ENCODE assay signal across 1 cellular context in the genomic region with DNA sequence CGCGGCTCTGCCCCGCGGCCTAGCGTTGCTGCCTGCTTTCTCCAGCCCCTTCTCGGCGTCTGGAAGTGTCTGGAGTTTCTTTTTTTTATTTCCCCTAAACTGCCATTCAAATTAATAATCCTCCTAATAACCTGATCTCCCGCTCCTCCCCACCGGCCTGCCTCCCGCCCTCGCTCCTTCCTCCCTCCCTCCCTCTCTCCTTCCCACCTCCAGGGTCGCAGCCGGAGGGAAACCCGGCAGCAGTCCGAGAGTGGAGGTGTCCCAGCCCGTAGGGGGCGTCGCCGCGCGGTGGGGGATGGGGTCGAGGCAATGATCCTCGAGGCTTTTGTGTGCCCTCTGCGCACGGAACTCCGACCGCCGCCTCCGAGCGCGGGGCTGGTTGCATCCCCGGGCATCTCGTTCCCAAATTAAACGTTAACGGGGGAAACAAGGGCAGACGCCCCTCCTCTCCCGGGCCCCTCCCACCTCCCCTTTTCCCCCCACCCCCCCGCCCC.
TF ChIP-seq lines count a peak whose summit lies in the region.

No MANE protein-coding gene starts in this region.

TF ChIP-seq in K562, 482 proteins besides CTCF, POLR2A, EP300 and RAD21 (continued from another document and continues in another):
- TF ChIP-seq, protein P1, sequence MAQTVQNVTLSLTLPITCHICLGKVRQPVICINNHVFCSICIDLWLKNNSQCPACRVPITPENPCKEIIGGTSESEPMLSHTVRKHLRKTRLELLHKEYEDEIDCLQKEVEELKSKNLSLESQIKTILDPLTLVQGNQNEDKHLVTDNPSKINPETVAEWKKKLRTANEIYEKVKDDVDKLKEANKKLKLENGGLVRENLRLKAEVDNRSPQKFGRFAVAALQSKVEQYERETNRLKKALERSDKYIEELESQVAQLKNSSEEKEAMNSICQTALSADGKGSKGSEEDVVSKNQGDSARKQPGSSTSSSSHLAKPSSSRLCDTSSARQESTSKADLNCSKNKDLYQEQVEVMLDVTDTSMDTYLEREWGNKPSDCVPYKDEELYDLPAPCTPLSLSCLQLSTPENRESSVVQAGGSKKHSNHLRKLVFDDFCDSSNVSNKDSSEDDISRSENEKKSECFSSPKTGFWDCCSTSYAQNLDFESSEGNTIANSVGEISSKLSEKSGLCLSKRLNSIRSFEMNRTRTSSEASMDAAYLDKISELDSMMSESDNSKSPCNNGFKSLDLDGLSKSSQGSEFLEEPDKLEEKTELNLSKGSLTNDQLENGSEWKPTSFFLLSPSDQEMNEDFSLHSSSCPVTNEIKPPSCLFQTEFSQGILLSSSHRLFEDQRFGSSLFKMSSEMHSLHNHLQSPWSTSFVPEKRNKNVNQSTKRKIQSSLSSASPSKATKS (CRISPR knock-in tag; IDR thresholded peaks at IDR 0.05), result no peak
- TF ChIP-seq, protein P2, sequence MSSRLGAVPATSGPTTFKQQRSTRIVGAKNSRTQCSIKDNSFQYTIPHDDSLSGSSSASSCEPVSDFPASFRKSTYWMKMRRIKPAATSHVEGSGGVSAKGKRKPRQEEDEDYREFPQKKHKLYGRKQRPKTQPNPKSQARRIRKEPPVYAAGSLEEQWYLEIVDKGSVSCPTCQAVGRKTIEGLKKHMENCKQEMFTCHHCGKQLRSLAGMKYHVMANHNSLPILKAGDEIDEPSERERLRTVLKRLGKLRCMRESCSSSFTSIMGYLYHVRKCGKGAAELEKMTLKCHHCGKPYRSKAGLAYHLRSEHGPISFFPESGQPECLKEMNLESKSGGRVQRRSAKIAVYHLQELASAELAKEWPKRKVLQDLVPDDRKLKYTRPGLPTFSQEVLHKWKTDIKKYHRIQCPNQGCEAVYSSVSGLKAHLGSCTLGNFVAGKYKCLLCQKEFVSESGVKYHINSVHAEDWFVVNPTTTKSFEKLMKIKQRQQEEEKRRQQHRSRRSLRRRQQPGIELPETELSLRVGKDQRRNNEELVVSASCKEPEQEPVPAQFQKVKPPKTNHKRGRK (tag; IDR thresholded peaks at IDR 0.05), result no peak
- TF ChIP-seq ZKSCAN1 (IDR thresholded peaks at IDR 0.05; ENCODE audit: low read depth, low read length), result no peak
- TF ChIP-seq TAF9B (IDR thresholded peaks at IDR 0.05; ENCODE audit: partially characterized antibody), result peak; percentile 44
- peak; percentile 96 for TF ChIP-seq ZBTB7A (IDR thresholded peaks at IDR 0.05; ENCODE audit: borderline replicate concordance, control insufficient read depth, low read depth, low read length)
- no peak for TF ChIP-seq MAFK (IDR thresholded peaks at IDR 0.05; ENCODE audit: low read length)
- TF ChIP-seq, protein P3, sequence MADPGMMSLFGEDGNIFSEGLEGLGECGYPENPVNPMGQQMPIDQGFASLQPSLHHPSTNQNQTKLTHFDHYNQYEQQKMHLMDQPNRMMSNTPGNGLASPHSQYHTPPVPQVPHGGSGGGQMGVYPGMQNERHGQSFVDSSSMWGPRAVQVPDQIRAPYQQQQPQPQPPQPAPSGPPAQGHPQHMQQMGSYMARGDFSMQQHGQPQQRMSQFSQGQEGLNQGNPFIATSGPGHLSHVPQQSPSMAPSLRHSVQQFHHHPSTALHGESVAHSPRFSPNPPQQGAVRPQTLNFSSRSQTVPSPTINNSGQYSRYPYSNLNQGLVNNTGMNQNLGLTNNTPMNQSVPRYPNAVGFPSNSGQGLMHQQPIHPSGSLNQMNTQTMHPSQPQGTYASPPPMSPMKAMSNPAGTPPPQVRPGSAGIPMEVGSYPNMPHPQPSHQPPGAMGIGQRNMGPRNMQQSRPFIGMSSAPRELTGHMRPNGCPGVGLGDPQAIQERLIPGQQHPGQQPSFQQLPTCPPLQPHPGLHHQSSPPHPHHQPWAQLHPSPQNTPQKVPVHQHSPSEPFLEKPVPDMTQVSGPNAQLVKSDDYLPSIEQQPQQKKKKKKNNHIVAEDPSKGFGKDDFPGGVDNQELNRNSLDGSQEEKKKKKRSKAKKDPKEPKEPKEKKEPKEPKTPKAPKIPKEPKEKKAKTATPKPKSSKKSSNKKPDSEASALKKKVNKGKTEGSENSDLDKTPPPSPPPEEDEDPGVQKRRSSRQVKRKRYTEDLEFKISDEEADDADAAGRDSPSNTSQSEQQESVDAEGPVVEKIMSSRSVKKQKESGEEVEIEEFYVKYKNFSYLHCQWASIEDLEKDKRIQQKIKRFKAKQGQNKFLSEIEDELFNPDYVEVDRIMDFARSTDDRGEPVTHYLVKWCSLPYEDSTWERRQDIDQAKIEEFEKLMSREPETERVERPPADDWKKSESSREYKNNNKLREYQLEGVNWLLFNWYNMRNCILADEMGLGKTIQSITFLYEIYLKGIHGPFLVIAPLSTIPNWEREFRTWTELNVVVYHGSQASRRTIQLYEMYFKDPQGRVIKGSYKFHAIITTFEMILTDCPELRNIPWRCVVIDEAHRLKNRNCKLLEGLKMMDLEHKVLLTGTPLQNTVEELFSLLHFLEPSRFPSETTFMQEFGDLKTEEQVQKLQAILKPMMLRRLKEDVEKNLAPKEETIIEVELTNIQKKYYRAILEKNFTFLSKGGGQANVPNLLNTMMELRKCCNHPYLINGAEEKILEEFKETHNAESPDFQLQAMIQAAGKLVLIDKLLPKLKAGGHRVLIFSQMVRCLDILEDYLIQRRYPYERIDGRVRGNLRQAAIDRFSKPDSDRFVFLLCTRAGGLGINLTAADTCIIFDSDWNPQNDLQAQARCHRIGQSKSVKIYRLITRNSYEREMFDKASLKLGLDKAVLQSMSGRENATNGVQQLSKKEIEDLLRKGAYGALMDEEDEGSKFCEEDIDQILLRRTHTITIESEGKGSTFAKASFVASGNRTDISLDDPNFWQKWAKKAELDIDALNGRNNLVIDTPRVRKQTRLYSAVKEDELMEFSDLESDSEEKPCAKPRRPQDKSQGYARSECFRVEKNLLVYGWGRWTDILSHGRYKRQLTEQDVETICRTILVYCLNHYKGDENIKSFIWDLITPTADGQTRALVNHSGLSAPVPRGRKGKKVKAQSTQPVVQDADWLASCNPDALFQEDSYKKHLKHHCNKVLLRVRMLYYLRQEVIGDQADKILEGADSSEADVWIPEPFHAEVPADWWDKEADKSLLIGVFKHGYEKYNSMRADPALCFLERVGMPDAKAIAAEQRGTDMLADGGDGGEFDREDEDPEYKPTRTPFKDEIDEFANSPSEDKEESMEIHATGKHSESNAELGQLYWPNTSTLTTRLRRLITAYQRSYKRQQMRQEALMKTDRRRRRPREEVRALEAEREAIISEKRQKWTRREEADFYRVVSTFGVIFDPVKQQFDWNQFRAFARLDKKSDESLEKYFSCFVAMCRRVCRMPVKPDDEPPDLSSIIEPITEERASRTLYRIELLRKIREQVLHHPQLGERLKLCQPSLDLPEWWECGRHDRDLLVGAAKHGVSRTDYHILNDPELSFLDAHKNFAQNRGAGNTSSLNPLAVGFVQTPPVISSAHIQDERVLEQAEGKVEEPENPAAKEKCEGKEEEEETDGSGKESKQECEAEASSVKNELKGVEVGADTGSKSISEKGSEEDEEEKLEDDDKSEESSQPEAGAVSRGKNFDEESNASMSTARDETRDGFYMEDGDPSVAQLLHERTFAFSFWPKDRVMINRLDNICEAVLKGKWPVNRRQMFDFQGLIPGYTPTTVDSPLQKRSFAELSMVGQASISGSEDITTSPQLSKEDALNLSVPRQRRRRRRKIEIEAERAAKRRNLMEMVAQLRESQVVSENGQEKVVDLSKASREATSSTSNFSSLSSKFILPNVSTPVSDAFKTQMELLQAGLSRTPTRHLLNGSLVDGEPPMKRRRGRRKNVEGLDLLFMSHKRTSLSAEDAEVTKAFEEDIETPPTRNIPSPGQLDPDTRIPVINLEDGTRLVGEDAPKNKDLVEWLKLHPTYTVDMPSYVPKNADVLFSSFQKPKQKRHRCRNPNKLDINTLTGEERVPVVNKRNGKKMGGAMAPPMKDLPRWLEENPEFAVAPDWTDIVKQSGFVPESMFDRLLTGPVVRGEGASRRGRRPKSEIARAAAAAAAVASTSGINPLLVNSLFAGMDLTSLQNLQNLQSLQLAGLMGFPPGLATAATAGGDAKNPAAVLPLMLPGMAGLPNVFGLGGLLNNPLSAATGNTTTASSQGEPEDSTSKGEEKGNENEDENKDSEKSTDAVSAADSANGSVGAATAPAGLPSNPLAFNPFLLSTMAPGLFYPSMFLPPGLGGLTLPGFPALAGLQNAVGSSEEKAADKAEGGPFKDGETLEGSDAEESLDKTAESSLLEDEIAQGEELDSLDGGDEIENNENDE (IDR thresholded peaks at IDR 0.05; ENCODE audit: low read depth, low read length), result no peak
- no peak for TF ChIP-seq TARDBP (IDR thresholded peaks at IDR 0.05)
- TF ChIP-seq, protein P4, sequence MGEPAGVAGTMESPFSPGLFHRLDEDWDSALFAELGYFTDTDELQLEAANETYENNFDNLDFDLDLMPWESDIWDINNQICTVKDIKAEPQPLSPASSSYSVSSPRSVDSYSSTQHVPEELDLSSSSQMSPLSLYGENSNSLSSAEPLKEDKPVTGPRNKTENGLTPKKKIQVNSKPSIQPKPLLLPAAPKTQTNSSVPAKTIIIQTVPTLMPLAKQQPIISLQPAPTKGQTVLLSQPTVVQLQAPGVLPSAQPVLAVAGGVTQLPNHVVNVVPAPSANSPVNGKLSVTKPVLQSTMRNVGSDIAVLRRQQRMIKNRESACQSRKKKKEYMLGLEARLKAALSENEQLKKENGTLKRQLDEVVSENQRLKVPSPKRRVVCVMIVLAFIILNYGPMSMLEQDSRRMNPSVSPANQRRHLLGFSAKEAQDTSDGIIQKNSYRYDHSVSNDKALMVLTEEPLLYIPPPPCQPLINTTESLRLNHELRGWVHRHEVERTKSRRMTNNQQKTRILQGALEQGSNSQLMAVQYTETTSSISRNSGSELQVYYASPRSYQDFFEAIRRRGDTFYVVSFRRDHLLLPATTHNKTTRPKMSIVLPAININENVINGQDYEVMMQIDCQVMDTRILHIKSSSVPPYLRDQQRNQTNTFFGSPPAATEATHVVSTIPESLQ (CRISPR knock-in tag; IDR thresholded peaks at IDR 0.05), result 0 out of 2 replicates have a peak, but pooled peaks have one; percentile 7
- TF ChIP-seq NBN (IDR thresholded peaks at IDR 0.05; ENCODE audit: low read depth), result peak; percentile 61; the same call in 1 of the 2 replicates
- 0 out of 2 replicates have a peak, but pooled peaks have one; percentile 46 for TF ChIP-seq MTF1 (CRISPR knock-in tag; IDR thresholded peaks at IDR 0.05; ENCODE audit: borderline replicate concordance)
- peak; percentile 82 for TF ChIP-seq EGR1 (conservative IDR thresholded peaks at IDR 0.05)
- TF ChIP-seq, protein P5, sequence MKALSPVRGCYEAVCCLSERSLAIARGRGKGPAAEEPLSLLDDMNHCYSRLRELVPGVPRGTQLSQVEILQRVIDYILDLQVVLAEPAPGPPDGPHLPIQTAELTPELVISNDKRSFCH (CRISPR knock-in tag; IDR thresholded peaks at IDR 0.05), result no peak
- TF ChIP-seq, protein P5 (tag; IDR thresholded peaks at IDR 0.05), result no peak
- no peak for TF ChIP-seq FOXA1 (IDR thresholded peaks at IDR 0.05; ENCODE audit: borderline replicate concordance)
- TF ChIP-seq, protein P6, sequence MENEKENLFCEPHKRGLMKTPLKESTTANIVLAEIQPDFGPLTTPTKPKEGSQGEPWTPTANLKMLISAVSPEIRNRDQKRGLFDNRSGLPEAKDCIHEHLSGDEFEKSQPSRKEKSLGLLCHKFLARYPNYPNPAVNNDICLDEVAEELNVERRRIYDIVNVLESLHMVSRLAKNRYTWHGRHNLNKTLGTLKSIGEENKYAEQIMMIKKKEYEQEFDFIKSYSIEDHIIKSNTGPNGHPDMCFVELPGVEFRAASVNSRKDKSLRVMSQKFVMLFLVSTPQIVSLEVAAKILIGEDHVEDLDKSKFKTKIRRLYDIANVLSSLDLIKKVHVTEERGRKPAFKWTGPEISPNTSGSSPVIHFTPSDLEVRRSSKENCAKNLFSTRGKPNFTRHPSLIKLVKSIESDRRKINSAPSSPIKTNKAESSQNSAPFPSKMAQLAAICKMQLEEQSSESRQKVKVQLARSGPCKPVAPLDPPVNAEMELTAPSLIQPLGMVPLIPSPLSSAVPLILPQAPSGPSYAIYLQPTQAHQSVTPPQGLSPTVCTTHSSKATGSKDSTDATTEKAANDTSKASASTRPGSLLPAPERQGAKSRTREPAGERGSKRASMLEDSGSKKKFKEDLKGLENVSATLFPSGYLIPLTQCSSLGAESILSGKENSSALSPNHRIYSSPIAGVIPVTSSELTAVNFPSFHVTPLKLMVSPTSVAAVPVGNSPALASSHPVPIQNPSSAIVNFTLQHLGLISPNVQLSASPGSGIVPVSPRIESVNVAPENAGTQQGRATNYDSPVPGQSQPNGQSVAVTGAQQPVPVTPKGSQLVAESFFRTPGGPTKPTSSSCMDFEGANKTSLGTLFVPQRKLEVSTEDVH (IDR thresholded peaks at IDR 0.05; ENCODE audit: low read depth, partially characterized antibody), result peak; percentile 23
- no peak for TF ChIP-seq KDM2B (CRISPR knock-in tag; IDR thresholded peaks at IDR 0.05)
- no peak for TF ChIP-seq ZNF3 (CRISPR knock-in tag; IDR thresholded peaks at IDR 0.05)
- no peak for TF ChIP-seq IRF2 (CRISPR knock-in tag; IDR thresholded peaks at IDR 0.05)
- TF ChIP-seq ZNF197 (CRISPR knock-in tag; IDR thresholded peaks at IDR 0.05; ENCODE audit: low read depth), result no peak
- TF ChIP-seq ZNF408 (CRISPR knock-in tag; IDR thresholded peaks at IDR 0.05; ENCODE audit: low read depth), result no peak
- TF ChIP-seq ZNF445 (CRISPR knock-in tag; IDR thresholded peaks at IDR 0.05; ENCODE audit: low read depth), result no peak
- no peak for TF ChIP-seq FOXJ3 (CRISPR knock-in tag; IDR thresholded peaks at IDR 0.05)
- TF ChIP-seq, protein P7, sequence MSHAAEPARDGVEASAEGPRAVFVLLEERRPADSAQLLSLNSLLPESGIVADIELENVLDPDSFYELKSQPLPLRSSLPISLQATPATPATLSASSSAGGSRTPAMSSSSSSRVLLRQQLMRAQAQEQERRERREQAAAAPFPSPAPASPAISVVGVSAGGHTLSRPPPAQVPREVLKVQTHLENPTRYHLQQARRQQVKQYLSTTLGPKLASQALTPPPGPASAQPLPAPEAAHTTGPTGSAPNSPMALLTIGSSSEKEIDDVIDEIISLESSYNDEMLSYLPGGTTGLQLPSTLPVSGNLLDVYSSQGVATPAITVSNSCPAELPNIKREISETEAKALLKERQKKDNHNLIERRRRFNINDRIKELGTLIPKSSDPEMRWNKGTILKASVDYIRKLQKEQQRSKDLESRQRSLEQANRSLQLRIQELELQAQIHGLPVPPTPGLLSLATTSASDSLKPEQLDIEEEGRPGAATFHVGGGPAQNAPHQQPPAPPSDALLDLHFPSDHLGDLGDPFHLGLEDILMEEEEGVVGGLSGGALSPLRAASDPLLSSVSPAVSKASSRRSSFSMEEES (CRISPR knock-in tag; IDR thresholded peaks at IDR 0.05), result 0 out of 2 replicates have a peak, but pooled peaks have one; percentile 1
- TF ChIP-seq ETS2 (tag; IDR thresholded peaks at IDR 0.05; ENCODE audit: borderline replicate concordance, poor library complexity, severe bottlenecking), result no peak
